In the genomic region with DNA sequence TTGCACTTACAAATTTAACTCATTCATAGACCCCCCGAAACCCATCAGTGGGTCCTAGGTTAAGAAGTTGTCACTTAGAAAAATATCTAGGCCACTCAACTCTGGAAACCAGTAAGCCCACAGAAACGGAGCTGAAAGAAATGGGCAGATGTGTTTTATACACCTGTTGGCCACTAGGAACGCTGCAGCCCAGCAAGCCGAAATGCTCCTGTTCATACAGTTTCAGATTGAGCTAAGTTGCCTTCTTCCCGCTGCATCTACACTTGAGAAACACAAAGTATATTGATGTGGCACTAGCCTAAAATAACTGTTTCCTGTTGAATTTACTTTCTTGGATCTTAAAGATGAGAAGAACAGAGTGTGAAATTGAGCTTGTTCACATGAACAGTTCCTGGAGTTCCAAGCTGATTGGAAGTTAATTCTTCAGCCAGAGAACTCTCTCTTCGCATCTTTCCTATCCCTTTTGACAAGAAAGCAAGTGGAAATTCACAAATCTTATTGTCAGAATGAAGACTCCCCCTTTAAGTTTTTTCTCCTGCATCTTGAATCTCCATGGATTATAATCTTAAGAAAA, we compare ENCODE assay signal across 8 cellular contexts.
DNase-seq lines count a peak whose midpoint lies in the region; ATAC-seq, FAIRE-seq and TF ChIP-seq lines count a peak whose summit lies in the region.

No MANE protein-coding gene starts in this region.

- no peaks in the 10 kb centered on the region for H4K20me1 ChIP-seq in astrocyte (ENCODE audit: insufficient read depth, low read length)

- no peaks in the 10 kb centered on the region for H3K27me3 Mint-ChIP-seq in astrocyte (ENCODE audit: low read depth, unreplicated experiment)

- no peaks in the 10 kb centered on the region for H3K27me3 ChIP-seq in astrocyte (ENCODE audit: insufficient read depth, low read length)

- H3K9me3 ChIP-seq in astrocyte (ENCODE audit: insufficient read depth, low read depth, low read length): no peaks in the 10 kb centered on the region

- H3K9ac ChIP-seq in astrocyte (ENCODE audit: low read length): no peak overlapping the region

- H3K4me1 ChIP-seq in astrocyte (ENCODE audit: insufficient read depth, low read length): no peaks in the 10 kb centered on the region

- no peaks in the 10 kb centered on the region for H3K4me1 Mint-ChIP-seq in astrocyte (ENCODE audit: low read depth, unreplicated experiment)

- no peaks in the 10 kb centered on the region for H3K36me3 ChIP-seq in astrocyte (ENCODE audit: insufficient read depth, low read length)

- H3K27ac ChIP-seq in 22Rv1 (no peak overlapping the region), astrocyte (ENCODE audit: low read depth, low read length) (no peak overlapping the region)

- H3K36me3 Mint-ChIP-seq in astrocyte (ENCODE audit: low read depth, unreplicated experiment): no peaks in the 10 kb centered on the region

- no peaks in the 10 kb centered on the region for H3K79me2 ChIP-seq in astrocyte (ENCODE audit: insufficient read depth, low read length)

- no peak for ATAC-seq in stimulated activated naive CD8-positive, alpha-beta T cell treated with anti-CD3 and anti-CD28 coated beads, Interleukin-15, Interleukin-2, amounts not matched to agents 100 U/mL and 50 U/mL, for 24 hours
- ATAC-seq in GM19397 (IDR thresholded peaks at IDR 0.05; ENCODE audit: unreplicated experiment): no peak

- H3K4me3 Mint-ChIP-seq in astrocyte (ENCODE audit: unreplicated experiment): no peak overlapping the region

- no peak overlapping the region for H3K4me2 ChIP-seq in astrocyte (ENCODE audit: low read length)

- H3K27ac Mint-ChIP-seq in astrocyte (ENCODE audit: unreplicated experiment): no peak overlapping the region

- peak overlapping the region; percentile 52 for H2AFZ ChIP-seq in astrocyte (ENCODE audit: low read depth, low read length)

- peak; percentile 43 for DNase-seq in ELR (ENCODE audit: low read depth)
- DNase-seq in HCEC 1CT: peak; percentile 33
- peak; percentile 37 for DNase-seq in NCI-H2227 treated with DMSO at 0.1 percent for 48 hours (lab: John Stamatoyannopoulos, UW)
- DNase-seq in astrocyte (ENCODE audit: low read depth): peak; percentile 6
- DNase-seq in inferior parietal cortex (ENCODE audit: extremely low spot score): peak; percentile 38
- DNase-seq in stimulated activated naive CD8-positive, alpha-beta T cell treated with anti-CD3 and anti-CD28 coated beads, Interleukin-15, Interleukin-2, amounts not matched to agents 100 U/mL and 50 U/mL, for 24 hours: peak; percentile 8

- FAIRE-seq in astrocyte (lab: Jason Lieb, UNC): peak; percentile 95

- H3K9me3 Mint-ChIP-seq in astrocyte (ENCODE audit: unreplicated experiment): no peaks in the 10 kb centered on the region

- peak; percentile 86 for TF ChIP-seq CTCF in 22Rv1 (IDR thresholded peaks at IDR 0.05)
- peak; percentile 68 for TF ChIP-seq CTCF in astrocyte (IDR thresholded peaks at IDR 0.05; ENCODE audit: insufficient read depth, low read depth, low read length)

- no peak overlapping the region for H3K4me3 ChIP-seq in astrocyte (ENCODE audit: insufficient read depth, low read depth, low read length)
